27 cellular contexts compared by ENCODE assay signal in genomic region chr4:183011213-183011907, GRCh38.
DNase-seq lines count a peak whose midpoint lies in the region; ATAC-seq and TF ChIP-seq lines count a peak whose summit lies in the region.
"Had no signal": no experiment of that assay in that cellular context is flagged by ENCODE, and none has a peak within 500 bp of the region (broad histone marks: within the 10 kb centered on the region; RNA-seq: fewer than 3 reads in every experiment).

No MANE protein-coding gene starts in this region.

- TF ChIP-seq CTCF in fibroblast of pulmonary artery (IDR thresholded peaks at IDR 0.05; ENCODE audit: low read length, missing control alignments) (no peak), smooth muscle cell (IDR thresholded peaks at IDR 0.05; ENCODE audit: borderline replicate concordance, insufficient read depth, poor library complexity, severe bottlenecking) (no peak), ovary (IDR thresholded peaks at IDR 0.05) (no peak), OCI-LY7 (conservative IDR thresholded peaks at IDR 0.05; ENCODE audit: low read length) (no peak)

- H3K27ac ChIP-seq in GM23248 (no peak overlapping the region), smooth muscle cell (ENCODE audit: low read depth) (no peak overlapping the region), ovary (no peak overlapping the region), OCI-LY7 (ENCODE audit: low read depth, low read length, poor library complexity, severe bottlenecking) (no peak overlapping the region)
- H3K27ac ChIP-seq: brain microvascular endothelial cell, SK-N-MC, stomach, transverse colon had no signal

- H3K4me2 ChIP-seq in GM23248 (ENCODE audit: unreplicated experiment): no peak overlapping the region
- H3K4me2 ChIP-seq in smooth muscle cell: peak overlapping the region; percentile 59
- H3K4me2 ChIP-seq in OCI-LY7 (ENCODE audit: low read length): no peak overlapping the region

- H3K4me1 ChIP-seq in GM23248 (ENCODE audit: insufficient read depth): no peaks in the 10 kb centered on the region
- H3K4me1 ChIP-seq in smooth muscle cell (ENCODE audit: low read depth): no peaks in the 10 kb centered on the region
- H3K4me1 ChIP-seq in ovary (ENCODE audit: insufficient read depth): no peaks in the 10 kb centered on the region
- no peaks in the 10 kb centered on the region for H3K4me1 ChIP-seq in OCI-LY7 (ENCODE audit: insufficient read depth, low read length, poor library complexity, severe bottlenecking)
- H3K4me1 ChIP-seq: stomach, transverse colon had no signal

- H3K36me3 ChIP-seq in GM23248 (ENCODE audit: low read depth): no peaks in the 10 kb centered on the region
- no peaks in the 10 kb centered on the region for H3K36me3 ChIP-seq in smooth muscle cell (ENCODE audit: low read depth)
- H3K36me3 ChIP-seq in ovary: no peaks in the 10 kb centered on the region
- H3K36me3 ChIP-seq in OCI-LY7 (ENCODE audit: insufficient read depth, low read length): no peaks in the 10 kb centered on the region
- H3K36me3 ChIP-seq: brain microvascular endothelial cell, stomach, transverse colon had no signal

- intact Hi-C loops in ovary (cut with DNase I) (no loop called here), OCI-LY7 (cut with micrococcal nuclease; ENCODE audit: unreplicated experiment) (no loop called here)

- BruUV-seq in OCI-LY7 (replicated peaks; lab: Mats Ljungman, UMichigan): no TSS peak

- POLR2A ChIA-PET in OCI-LY7 (lab: Charles Lee): no interaction called here

- WGBS in GM23248 (ENCODE audit: low coverage in 1 of 2, low lambda C conversion rate in 2 of 2, missing lambda C conversion rate in 2 of 2), 2 experiments: 72 to 79% methylated on average over 8 of the region's 8 CpGs
- 43% methylated on average over 8 of the region's 8 CpGs for whole genome bisulfite sequencing in smooth muscle cell (ENCODE audit: low lambda C conversion rate)
- 56 to 80% (median 64%) methylated on average over 8 of the region's 8 CpGs for WGBS in ovary, 3 donors

- H3K9me3 ChIP-seq in GM23248 (ENCODE audit: low read depth) (no peaks in the 10 kb centered on the region), smooth muscle cell (replicated peaks; ENCODE audit: low read depth) (no peaks in the 10 kb centered on the region), ovary (no peaks in the 10 kb centered on the region), OCI-LY7 (ENCODE audit: low read length) (no peaks in the 10 kb centered on the region)
- H3K9me3 ChIP-seq: stomach, transverse colon had no signal

- TF ChIP-seq EP300 in ovary (IDR thresholded peaks at IDR 0.05): no peak

- in situ Hi-C loops in GM23248 (cut with MboI): no loop called here

- CTCF ChIA-PET in OCI-LY7 (lab: Charles Lee; ENCODE audit: unreplicated experiment): no interaction called here

- ATAC-seq in HG03095 (IDR thresholded peaks at IDR 0.05; ENCODE audit: unreplicated experiment): no peak
- ATAC-seq: activated naive CD8-positive, alpha-beta T cell treated with anti-CD3 and anti-CD28 coated beads, Interleukin-2, amount 50 U/mL, for 24 hours; effector memory CD8-positive, alpha-beta T cell; esophagus mucosa; HepG2; naive thymus-derived CD4-positive, alpha-beta T cell; right cardiac atrium had no signal

- H2AFZ ChIP-seq in GM23248 (no peak overlapping the region), smooth muscle cell (ENCODE audit: low read depth) (no peak overlapping the region), OCI-LY7 (ENCODE audit: low read length) (no peak overlapping the region)

- H3F3A ChIP-seq in GM23248 (ENCODE audit: insufficient read depth): no peaks in the 10 kb centered on the region
- H3F3A ChIP-seq in smooth muscle cell (ENCODE audit: low read depth): no peaks in the 10 kb centered on the region

- H3K9me2 ChIP-seq in GM23248 (ENCODE audit: insufficient read depth) (no peaks in the 10 kb centered on the region), OCI-LY7 (ENCODE audit: insufficient read depth, low read length) (no peaks in the 10 kb centered on the region)

- H3K4me3 ChIP-seq in GM23248: no peak overlapping the region
- H3K4me3 ChIP-seq in fibroblast of pulmonary artery (replicated peaks; ENCODE audit: low read depth, low read length): no peak overlapping the region
- no peak overlapping the region for H3K4me3 ChIP-seq in smooth muscle cell
- no peak overlapping the region for H3K4me3 ChIP-seq in ovary
- H3K4me3 ChIP-seq in OCI-LY7 (ENCODE audit: low read depth, low read length, poor library complexity, severe bottlenecking): no peak overlapping the region
- H3K4me3 ChIP-seq: SK-N-MC, stomach, transverse colon had no signal

- DNase-seq in GM23248 (peak; percentile 6), RPMI7951 (ENCODE audit: low read depth) (peak; percentile 51), fibroblast of pulmonary artery (ENCODE audit: low read depth) (peak; percentile 2), smooth muscle cell (lab: John Stamatoyannopoulos, UW; ENCODE audit: unreplicated experiment) (no peak), ovary (no peak), NCI-H524 treated with DMSO at 0.1 percent for 48 hours (lab: John Stamatoyannopoulos, UW) (no peak), OCI-LY7 (ENCODE audit: low spot score) (no peak)
- DNase-seq: activated CD4-positive, alpha-beta memory T cell treated with anti-CD3 and anti-CD28 coated beads for 36 hours; activated CD4-positive, CD25-positive, alpha-beta regulatory T cell; activated gamma-delta T cell; activated naive CD8-positive, alpha-beta T cell treated with anti-CD3 and anti-CD28 coated beads, Interleukin-2, amount 50 U/mL, for 24 hours; brain microvascular endothelial cell; Calu3; effector memory CD8-positive, alpha-beta T cell; mesendoderm; naive thymus-derived CD4-positive, alpha-beta T cell; NCI-H1417 treated with DMSO at 0.1 percent for 48 hours; NCI-H510A treated with DMSO at 0.1 percent for 48 hours; NK-92 treated with Interleukin-12 subunit alpha and Interleukin-12 subunit beta, amount 100 ng/mL, for 24 hours; right cardiac atrium; RPMI8226; stomach; transverse colon had no signal

- H4K20me1 ChIP-seq in GM23248 (ENCODE audit: insufficient read depth): no peaks in the 10 kb centered on the region
- H4K20me1 ChIP-seq in smooth muscle cell (ENCODE audit: low read depth): no peaks in the 10 kb centered on the region
- no peaks in the 10 kb centered on the region for H4K20me1 ChIP-seq in OCI-LY7 (ENCODE audit: insufficient read depth, low read length)

- H3K79me2 ChIP-seq in GM23248 (ENCODE audit: insufficient read depth): no peaks in the 10 kb centered on the region
- no peaks in the 10 kb centered on the region for H3K79me2 ChIP-seq in smooth muscle cell (ENCODE audit: low read depth)
- H3K79me2 ChIP-seq in OCI-LY7 (ENCODE audit: insufficient read depth, low read depth, low read length): no peaks in the 10 kb centered on the region

- TF ChIP-seq POLR2A in ovary (IDR thresholded peaks at IDR 0.05): no peak

- H3K27me3 ChIP-seq in GM23248 (replicated peaks; ENCODE audit: insufficient read depth): peaks cover 61% of the 10 kb centered on the region
- peaks cover 17% of the 10 kb centered on the region for H3K27me3 ChIP-seq in smooth muscle cell (ENCODE audit: low read depth)
- no peaks in the 10 kb centered on the region for H3K27me3 ChIP-seq in ovary
- H3K27me3 ChIP-seq: brain microvascular endothelial cell had no signal

- no peak overlapping the region for H3K9ac ChIP-seq in GM23248
- H3K9ac ChIP-seq in smooth muscle cell (ENCODE audit: low read depth): no peak overlapping the region

Comparison
In these comparisons a context has a peak if more than half of its experiments do, and no peak if none do; other contexts are left out.
1. DNase-seq: peak in GM23248 (single experiment), RPMI7951 (single experiment) and fibroblast of pulmonary artery (single experiment); none in smooth muscle cell (single experiment), ovary (0 of 5), NCI-H524 treated with DMSO at 0.1 percent for 48 hours (single experiment) and OCI-LY7 (single experiment).